In genomic region chr18:21682276-21683051, GRCh38 we compare ENCODE assay signal across 7 cellular contexts. TPM values are rescaled to one million over a fixed set of nuclear protein-coding genes. Genes with fewer than 3 reads are reported as not detected.
DNase-seq lines count a peak whose midpoint lies in the region; ATAC-seq and TF ChIP-seq lines count a peak whose summit lies in the region.

No MANE protein-coding gene starts in this region.

- no peak for TF ChIP-seq CTCF in sigmoid colon (IDR thresholded peaks at IDR 0.05)

- TF ChIP-seq EP300 in sigmoid colon (IDR thresholded peaks at IDR 0.05), result no peak

- peaks cover 21% of the 10 kb centered on the region for H3K36me3 Mint-ChIP-seq in activated CD8-positive, alpha-beta T cell treated with anti-CD3 and anti-CD28 coated beads, Interleukin-2, amount 10 ng/mL, durations not matched to agents 7 days and 5 days (ENCODE audit: low read depth)

- 22 to 25% methylated on average over 14 of the region's 14 CpGs for WGBS in sigmoid colon, 2 donors

- POLR2A ChIA-PET in activated CD8-positive, alpha-beta T cell treated with anti-CD3 and anti-CD28 coated beads, Interleukin-2, amount 10 ng/mL, durations not matched to agents 7 days and 5 days (lab: Charles Lee), result interaction anchor here (1.0 to 2.7 kb wide), 8 partner anchors 8 to 82 kb away, joined by 3 to 20 read pairs (median 4); partner anchors contain the start of genes ABHD3, ESCO1 and SNRPD1

- TF ChIP-seq POLR2A in sigmoid colon (IDR thresholded peaks at IDR 0.05), result no peak

- H3K27me3 ChIP-seq in sigmoid colon, result no peaks in the 10 kb centered on the region

- peak; percentile 45 for DNase-seq in activated CD8-positive, alpha-beta T cell treated with anti-CD3 and anti-CD28 coated beads, Interleukin-2, amount 10 ng/mL, durations not matched to agents 7 days and 5 days
- DNase-seq in glomerular visceral epithelial cell (ENCODE audit: extremely low spot score), result peak; percentile 51
- no peak for DNase-seq in sigmoid colon
- no peak for DNase-seq in NCI-H774 (lab: John Stamatoyannopoulos, UW)
- no peak for DNase-seq in NCI-H526 (lab: John Stamatoyannopoulos, UW)

- no peaks in the 10 kb centered on the region for H3K36me3 ChIP-seq in sigmoid colon

- H3K27ac ChIP-seq in sigmoid colon, result peak overlapping the region; percentile 23 to 74 (median 72)

- H3K27ac Mint-ChIP-seq in activated CD8-positive, alpha-beta T cell treated with anti-CD3 and anti-CD28 coated beads, Interleukin-2, amount 10 ng/mL, durations not matched to agents 7 days and 5 days, result no peak overlapping the region

- peaks cover 0 to 18% (median 14%) of the 10 kb centered on the region in 4 donors for H3K4me1 ChIP-seq in sigmoid colon

- H3K4me3 Mint-ChIP-seq in activated CD8-positive, alpha-beta T cell treated with anti-CD3 and anti-CD28 coated beads, Interleukin-2, amount 10 ng/mL, durations not matched to agents 7 days and 5 days, result no peak overlapping the region

- peaks cover 3% of the 10 kb centered on the region for H3K4me1 Mint-ChIP-seq in activated CD8-positive, alpha-beta T cell treated with anti-CD3 and anti-CD28 coated beads, Interleukin-2, amount 10 ng/mL, durations not matched to agents 7 days and 5 days (ENCODE audit: low read depth)

- peak overlapping the region; percentile 22 to 51 (median 44) for H3K4me3 ChIP-seq in sigmoid colon

- intact Hi-C loops in sigmoid colon (cut with DNase I), result loop anchor here (2.0 to 10.0 kb wide), 2 partner anchors 22 to 62 kb away; partner anchors contain the start of genes ABHD3 and MIB1

- no peaks in the 10 kb centered on the region for H3K9me3 Mint-ChIP-seq in activated CD8-positive, alpha-beta T cell treated with anti-CD3 and anti-CD28 coated beads, Interleukin-2, amount 10 ng/mL, durations not matched to agents 7 days and 5 days (ENCODE audit: insufficient read depth)

- H3K9me3 ChIP-seq in sigmoid colon, result no peaks in the 10 kb centered on the region

- CTCF ChIA-PET in activated CD8-positive, alpha-beta T cell treated with anti-CD3 and anti-CD28 coated beads, Interleukin-2, amount 10 ng/mL, durations not matched to agents 7 days and 5 days (lab: Charles Lee), result interaction anchor here (0.9 to 2.1 kb wide), 7 partner anchors 9 to 81 kb away, joined by 3 to 13 read pairs (median 7); partner anchors contain the start of genes ABHD3, ESCO1 and SNRPD1

- ATAC-seq in GM18907 (IDR thresholded peaks at IDR 0.05; ENCODE audit: unreplicated experiment), result peak; percentile 50
- peak; percentile 42 for ATAC-seq in HG03196 (IDR thresholded peaks at IDR 0.05; ENCODE audit: unreplicated experiment)
- peak; percentile 93 for ATAC-seq in activated CD8-positive, alpha-beta T cell treated with anti-CD3 and anti-CD28 coated beads, Interleukin-2, amount 10 ng/mL, durations not matched to agents 7 days and 5 days

- no peaks in the 10 kb centered on the region for H3K27me3 Mint-ChIP-seq in activated CD8-positive, alpha-beta T cell treated with anti-CD3 and anti-CD28 coated beads, Interleukin-2, amount 10 ng/mL, durations not matched to agents 7 days and 5 days (ENCODE audit: low read depth)

RNA-seq across cellular contexts. Expression of gene ABHD3, which starts 22.1 kb away (rescaled TPM):
- 10 to 100 TPM; 54.0 to 57.5 TPM for total RNA-seq in activated CD8-positive, alpha-beta T cell treated with anti-CD3 and anti-CD28 coated beads, Interleukin-2, amount 10 ng/mL, durations not matched to agents 7 days and 5 days
- total RNA-seq in sigmoid colon, result 10 to 100 TPM in 2 of 4 donors, 1 to 10 TPM in 2; 7.2 to 11.7 (median 9.0) TPM
- 10 to 100 TPM; 23.4 to 72.8 (median 37.2) TPM for polyA plus RNA-seq in sigmoid colon

RNA-seq across cellular contexts. Expression of gene MIB1, which starts 58.1 kb away (rescaled TPM):
- total RNA-seq in activated CD8-positive, alpha-beta T cell treated with anti-CD3 and anti-CD28 coated beads, Interleukin-2, amount 10 ng/mL, durations not matched to agents 7 days and 5 days, result 10 to 100 TPM; 32.6 to 37.4 TPM
- total RNA-seq in sigmoid colon, result 10 to 100 TPM; 31.9 to 45.7 (median 38.7) TPM
- 1 to 10 TPM; 4.2 to 6.1 (median 4.6) TPM for polyA plus RNA-seq in sigmoid colon

Comparison
In these comparisons a context has a peak if more than half of its experiments do, and no peak if none do; other contexts are left out.
1. ATAC-seq: peak in every context shown above with its lines; median percentile 93 in activated CD8-positive, alpha-beta T cell treated with anti-CD3 and anti-CD28 coated beads, Interleukin-2, amount 10 ng/mL, durations not matched to agents 7 days and 5 days; 50 in GM18907; 42 in HG03196.
2. DNase-seq: peak in activated CD8-positive, alpha-beta T cell treated with anti-CD3 and anti-CD28 coated beads, Interleukin-2, amount 10 ng/mL, durations not matched to agents 7 days and 5 days (single experiment) and glomerular visceral epithelial cell (single experiment); none in sigmoid colon (single experiment), NCI-H774 (single experiment) and NCI-H526 (0 of 2).
3. RNA of gene ABHD3, which starts 22.1 kb away (total RNA-seq): 54.0 to 57.5 TPM in activated CD8-positive, alpha-beta T cell treated with anti-CD3 and anti-CD28 coated beads, Interleukin-2, amount 10 ng/mL, durations not matched to agents 7 days and 5 days; 7.2 to 11.7 TPM in sigmoid colon; every median in the first group is over 4 times any median in the second.